Comparison of ENCODE assay signal across 8 cellular contexts in the genomic region with DNA sequence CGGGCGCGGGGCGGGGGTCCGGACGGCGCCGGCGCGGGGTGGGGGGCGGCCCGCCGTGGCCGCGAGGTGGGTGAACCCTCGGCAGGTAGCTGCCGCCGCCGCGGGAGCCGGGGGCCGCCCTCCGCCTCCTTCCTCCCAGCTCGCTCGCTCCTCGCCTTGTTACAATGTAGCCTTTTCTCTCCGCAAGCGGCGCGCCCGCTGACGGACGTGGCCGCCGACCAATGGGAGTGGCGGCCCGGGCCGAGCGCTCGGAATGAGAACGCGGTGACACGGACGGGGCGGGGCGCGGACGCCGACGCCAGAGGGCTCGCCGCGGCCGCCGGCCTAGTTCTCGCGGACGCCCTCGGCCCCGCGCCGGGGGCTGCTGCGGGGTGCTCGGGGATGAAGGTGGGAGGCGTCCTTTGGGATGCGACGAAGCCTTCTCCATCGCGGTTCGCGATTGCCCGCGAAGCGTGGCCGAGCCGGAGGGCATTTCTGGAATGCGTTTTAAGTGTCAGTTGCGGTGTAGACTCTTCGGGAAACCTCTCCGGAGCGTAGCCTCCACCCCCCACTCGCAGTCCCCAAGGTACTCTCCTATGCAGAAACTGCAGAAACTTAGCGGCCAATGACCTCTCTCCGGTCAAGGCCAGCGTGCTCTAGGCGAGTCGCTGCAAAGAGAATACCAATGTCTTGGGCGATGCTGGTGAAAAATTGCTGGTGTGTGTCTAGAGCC. TPM values are rescaled to one million over a fixed set of nuclear protein-coding genes. Genes with fewer than 3 reads are reported as not detected.
A peak's percentile ranks its signal among the peaks of the same experiment; 100 is the strongest.
DNase-seq lines count a peak whose midpoint lies in the region; ATAC-seq and TF ChIP-seq lines count a peak whose summit lies in the region.

No MANE protein-coding gene starts in this region.

- no peaks in the 10 kb centered on the region for H3K9me3 ChIP-seq in left lung

- H3K27me3 Mint-ChIP-seq in CD14-positive monocyte (ENCODE audit: low read depth in 3 of 3), result peaks cover 26 to 40% (median 27%) of the 10 kb centered on the region in 3 donors
- H3K27me3 Mint-ChIP-seq in dendritic cell treated with granulocyte-macrophage colony-stimulating factor and Interleukin-4, amounts not matched to agents 40 ng/mL and 50 ng/mL, for 4 days, result peaks cover 29% of the 10 kb centered on the region

- intact Hi-C loops in CD14-positive monocyte (cut with micrococcal nuclease), result no loop called here
- intact Hi-C loops in dendritic cell treated with granulocyte-macrophage colony-stimulating factor and Interleukin-4, amounts not matched to agents 40 ng/mL and 50 ng/mL, for 4 days (cut with micrococcal nuclease), result loop anchor here (5.0 kb wide), 1 partner anchor 655 kb away; no protein-coding TSS in a partner anchor
- intact Hi-C loops in left lung (cut with DNase I), result no loop called here

- peaks cover 0 to 8% (median 0%) of the 10 kb centered on the region in 7 donors for H3K9me3 Mint-ChIP-seq in CD14-positive monocyte
- H3K9me3 Mint-ChIP-seq in dendritic cell treated with granulocyte-macrophage colony-stimulating factor and Interleukin-4, amounts not matched to agents 40 ng/mL and 50 ng/mL, for 4 days, result no peaks in the 10 kb centered on the region

- H3K4me3 Mint-ChIP-seq in CD14-positive monocyte, result peak overlapping the region; percentile 83 to 91
- peak overlapping the region; percentile 84 for H3K4me3 Mint-ChIP-seq in dendritic cell treated with granulocyte-macrophage colony-stimulating factor and Interleukin-4, amounts not matched to agents 40 ng/mL and 50 ng/mL, for 4 days

- H3K27ac Mint-ChIP-seq in CD14-positive monocyte, result peak overlapping the region in 6 of 7 donors; percentile 70 to 87 (median 82)
- peak overlapping the region; percentile 94 for H3K27ac Mint-ChIP-seq in dendritic cell treated with granulocyte-macrophage colony-stimulating factor and Interleukin-4, amounts not matched to agents 40 ng/mL and 50 ng/mL, for 4 days

- H3K4me3 ChIP-seq in left lung, result peak overlapping the region; percentile 69 to 79

- DNase-seq in CD14-positive monocyte (ENCODE audit: low spot score), result peak; percentile 92
- peak; percentile 82 for DNase-seq in NCI-H748 treated with DMSO at 0.1 percent for 48 hours (lab: John Stamatoyannopoulos, UW)
- DNase-seq in activated CD4-positive, alpha-beta T cell treated with anti-CD3 and anti-CD28 coated beads, Interleukin-2, amount 50 U/mL, for 4 hours, result peak; percentile 87 to 88
- DNase-seq in left lung, result peak; percentile 95 to 98
- DNase-seq in stimulated activated CD4-positive, alpha-beta T cell treated with anti-CD3 and anti-CD28 coated beads, Interleukin-2, amount 100 ng/mL, for 24 hours, result peak; percentile 92 to 94

- peaks cover 9 to 20% of the 10 kb centered on the region in 2 donors for H3K4me1 ChIP-seq in left lung

- ATAC-seq in GM19438 (IDR thresholded peaks at IDR 0.05; ENCODE audit: low read depth, unreplicated experiment), result peak; percentile 97
- peak; percentile 96 for ATAC-seq in HG03565 (IDR thresholded peaks at IDR 0.05; ENCODE audit: unreplicated experiment)
- ATAC-seq in left lung, result peak; percentile 96

- H3K36me3 ChIP-seq in left lung, result no peaks in the 10 kb centered on the region

- peaks cover 27% of the 10 kb centered on the region for H3K4me1 Mint-ChIP-seq in CD14-positive monocyte
- peaks cover 20% of the 10 kb centered on the region for H3K4me1 Mint-ChIP-seq in dendritic cell treated with granulocyte-macrophage colony-stimulating factor and Interleukin-4, amounts not matched to agents 40 ng/mL and 50 ng/mL, for 4 days (ENCODE audit: low read depth)

- H3K27ac ChIP-seq in left lung, result peak overlapping the region; percentile 95 to 96

- peaks cover 0 to 13% of the 10 kb centered on the region in 2 donors for H3K27me3 ChIP-seq in left lung

- TF ChIP-seq CTCF in CD14-positive monocyte (IDR thresholded peaks at IDR 0.05) (no peak), left lung (IDR thresholded peaks at IDR 0.05) (no peak)

- H3K36me3 Mint-ChIP-seq in CD14-positive monocyte, result peaks cover 0 to 2% of the 10 kb centered on the region in 2 donors
- H3K36me3 Mint-ChIP-seq in dendritic cell treated with granulocyte-macrophage colony-stimulating factor and Interleukin-4, amounts not matched to agents 40 ng/mL and 50 ng/mL, for 4 days (ENCODE audit: low read depth), result peaks cover 6% of the 10 kb centered on the region

RNA-seq across cellular contexts. Expression of a gene that starts 0.7 kb away (rescaled TPM):
- polyA plus RNA-seq in CD14-positive monocyte, result under 1 TPM in 1 of 2 donors, not detected in 1; 0.48 TPM
- total RNA-seq in left lung, result 10 to 100 TPM; 13.6 to 13.8 TPM

Comparison
In these comparisons a context has a peak if more than half of its experiments do, and no peak if none do; other contexts are left out.
1. Peak in every context shown above with its lines: DNase-seq, ATAC-seq, H3K4me3 ChIP-seq and H3K27ac ChIP-seq.